Comparison of ENCODE assay signal across 10 cellular contexts in the genomic region with DNA sequence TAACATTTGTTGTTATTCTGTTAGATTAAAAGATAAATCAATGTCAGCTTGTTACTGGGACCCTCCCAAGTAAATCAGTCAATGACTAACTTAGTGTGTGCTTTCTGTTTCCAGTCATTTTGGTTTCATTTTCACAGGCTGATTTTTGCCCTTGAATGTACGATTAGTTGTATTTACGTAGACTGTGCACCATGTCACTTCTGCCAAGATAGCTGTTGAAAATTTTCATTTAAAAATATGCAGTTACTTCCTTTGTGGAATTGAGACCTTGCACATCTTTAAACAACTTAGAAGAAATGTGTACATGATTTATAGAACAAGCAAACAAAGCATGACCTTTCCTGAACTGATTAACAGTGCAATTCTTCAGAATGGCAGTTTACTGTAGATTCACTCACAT.
DNase-seq lines count a peak whose midpoint lies in the region; ATAC-seq and TF ChIP-seq lines count a peak whose summit lies in the region.
"Had no signal": no experiment of that assay in that cellular context is flagged by ENCODE, and none has a peak within 500 bp of the region (broad histone marks: within the 10 kb centered on the region; RNA-seq: fewer than 3 reads in every experiment).

No MANE protein-coding gene starts in this region.

- no peaks in the 10 kb centered on the region for H3K36me3 ChIP-seq in right lobe of liver

- no peak overlapping the region for H3K4me3 Mint-ChIP-seq in progenitor cell of endocrine pancreas (ENCODE audit: low read depth)
- H3K4me3 Mint-ChIP-seq: stimulated activated naive B cell treated with anti-CD40 and anti-IgM and Interleukin-4, amounts not matched to agents 10 μg/mL and 1 μg/mL and 100 μg/mL, for 72 hours had no signal

- H3K9me3 Mint-ChIP-seq in progenitor cell of endocrine pancreas (ENCODE audit: low read depth): no peaks in the 10 kb centered on the region
- H3K9me3 Mint-ChIP-seq: stimulated activated naive B cell treated with anti-CD40 and anti-IgM and Interleukin-4, amounts not matched to agents 10 μg/mL and 1 μg/mL and 100 μg/mL, for 72 hours had no signal

- H3K27ac ChIP-seq in right lobe of liver: peak overlapping the region; percentile 46 to 76 (median 75)

- H3K27ac Mint-ChIP-seq in progenitor cell of endocrine pancreas: no peak overlapping the region
- H3K27ac Mint-ChIP-seq: stimulated activated naive B cell treated with anti-CD40 and anti-IgM and Interleukin-4, amounts not matched to agents 10 μg/mL and 1 μg/mL and 100 μg/mL, for 72 hours had no signal

- 20% methylated on average over 2 of the region's 2 CpGs for WGBS in right lobe of liver (ENCODE audit: insufficient coverage, low coverage, low lambda C conversion rate, missing lambda C conversion rate)

- peak; percentile 68 to 83 (median 76) for ATAC-seq in right lobe of liver
- ATAC-seq: SK-N-SH treated with all-trans-retinoic acid at 6 μM for 48 hours had no signal

- H3K27me3 ChIP-seq in right lobe of liver: no peaks in the 10 kb centered on the region

- DNase-seq in GM12865 (ENCODE audit: low read depth): peak; percentile 45
- DNase-seq in HEK293T (ENCODE audit: extremely low spot score): no peak
- peak; percentile 75 for DNase-seq in OCI-M1 (lab: John Stamatoyannopoulos, UW)
- DNase-seq in right lobe of liver: no peak
- no peak for DNase-seq in stimulated activated CD4-positive, alpha-beta T cell treated with anti-CD3 and anti-CD28 coated beads, Interleukin-4, amount 100 ng/mL, for 4 hours
- no peak for DNase-seq in GM10266 (ENCODE audit: extremely low spot score)
- no peak for DNase-seq in progenitor cell of endocrine pancreas (ENCODE audit: low spot score, unreplicated experiment)
- DNase-seq in germinal center (ENCODE audit: low spot score): no peak
- DNase-seq: stimulated activated naive B cell treated with anti-CD40 and anti-IgM and Interleukin-4, amounts not matched to agents 10 μg/mL and 1 μg/mL and 100 μg/mL, for 72 hours had no signal

- no peaks in the 10 kb centered on the region for H3K27me3 Mint-ChIP-seq in progenitor cell of endocrine pancreas
- H3K27me3 Mint-ChIP-seq: stimulated activated naive B cell treated with anti-CD40 and anti-IgM and Interleukin-4, amounts not matched to agents 10 μg/mL and 1 μg/mL and 100 μg/mL, for 72 hours had no signal

- H3K9me3 ChIP-seq in right lobe of liver: no peaks in the 10 kb centered on the region

- intact Hi-C loops in right lobe of liver (cut with DNase I): no loop called here

- H3K36me3 Mint-ChIP-seq in progenitor cell of endocrine pancreas (ENCODE audit: insufficient read depth): no peaks in the 10 kb centered on the region
- H3K36me3 Mint-ChIP-seq: stimulated activated naive B cell treated with anti-CD40 and anti-IgM and Interleukin-4, amounts not matched to agents 10 μg/mL and 1 μg/mL and 100 μg/mL, for 72 hours had no signal

- no peak for TF ChIP-seq POLR2A in right lobe of liver (IDR thresholded peaks at IDR 0.05)

- H3K4me1 Mint-ChIP-seq in progenitor cell of endocrine pancreas (ENCODE audit: low read depth): peaks cover 21% of the 10 kb centered on the region

- peak overlapping the region; percentile 23 for H3K4me3 ChIP-seq in GM12865 (ENCODE audit: low read depth, low read length)
- peak overlapping the region in 2 of 3 donors; percentile 0 to 15 for H3K4me3 ChIP-seq in right lobe of liver

- peaks cover 0 to 49% (median 11%) of the 10 kb centered on the region in 4 donors for H3K4me1 ChIP-seq in right lobe of liver

- CTCF ChIA-PET in HEK293T (lab: Yijun Ruan, JAX): no interaction called here

- TF ChIP-seq CTCF in GM12865 (IDR thresholded peaks at IDR 0.05; ENCODE audit: insufficient read depth, low read depth, low read length, missing control alignments) (no peak), right lobe of liver (IDR thresholded peaks at IDR 0.05) (no peak), GM10266 (IDR thresholded peaks at IDR 0.05; ENCODE audit: control insufficient read depth, insufficient read depth, low read depth, missing control alignments) (no peak), progenitor cell of endocrine pancreas (IDR thresholded peaks at IDR 0.05; ENCODE audit: unreplicated experiment) (no peak)

- POLR2A ChIA-PET in HEK293T (lab: Yijun Ruan, JAX): no interaction called here

TF ChIP-seq in HEK293T, 16 proteins besides CTCF, POLR2A, EP300 and RAD21:
- TF ChIP-seq, protein P1, sequence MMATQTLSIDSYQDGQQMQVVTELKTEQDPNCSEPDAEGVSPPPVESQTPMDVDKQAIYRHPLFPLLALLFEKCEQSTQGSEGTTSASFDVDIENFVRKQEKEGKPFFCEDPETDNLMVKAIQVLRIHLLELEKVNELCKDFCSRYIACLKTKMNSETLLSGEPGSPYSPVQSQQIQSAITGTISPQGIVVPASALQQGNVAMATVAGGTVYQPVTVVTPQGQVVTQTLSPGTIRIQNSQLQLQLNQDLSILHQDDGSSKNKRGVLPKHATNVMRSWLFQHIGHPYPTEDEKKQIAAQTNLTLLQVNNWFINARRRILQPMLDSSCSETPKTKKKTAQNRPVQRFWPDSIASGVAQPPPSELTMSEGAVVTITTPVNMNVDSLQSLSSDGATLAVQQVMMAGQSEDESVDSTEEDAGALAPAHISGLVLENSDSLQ (IDR thresholded peaks at IDR 0.05): peak; percentile 53
- no peak for TF ChIP-seq L3MBTL2 (conservative IDR thresholded peaks at IDR 0.05)

Comparison
In these comparisons a context has a peak if more than half of its experiments do, and no peak if none do; other contexts are left out.
1. DNase-seq: peak in GM12865 (single experiment) and OCI-M1 (single experiment); none in HEK293T (single experiment), right lobe of liver (0 of 3), stimulated activated CD4-positive, alpha-beta T cell treated with anti-CD3 and anti-CD28 coated beads, Interleukin-4, amount 100 ng/mL, for 4 hours (0 of 2), GM10266 (single experiment), progenitor cell of endocrine pancreas (single experiment) and germinal center (single experiment).